Comparison of ENCODE assay signal across 8 cellular contexts in the genomic region with DNA sequence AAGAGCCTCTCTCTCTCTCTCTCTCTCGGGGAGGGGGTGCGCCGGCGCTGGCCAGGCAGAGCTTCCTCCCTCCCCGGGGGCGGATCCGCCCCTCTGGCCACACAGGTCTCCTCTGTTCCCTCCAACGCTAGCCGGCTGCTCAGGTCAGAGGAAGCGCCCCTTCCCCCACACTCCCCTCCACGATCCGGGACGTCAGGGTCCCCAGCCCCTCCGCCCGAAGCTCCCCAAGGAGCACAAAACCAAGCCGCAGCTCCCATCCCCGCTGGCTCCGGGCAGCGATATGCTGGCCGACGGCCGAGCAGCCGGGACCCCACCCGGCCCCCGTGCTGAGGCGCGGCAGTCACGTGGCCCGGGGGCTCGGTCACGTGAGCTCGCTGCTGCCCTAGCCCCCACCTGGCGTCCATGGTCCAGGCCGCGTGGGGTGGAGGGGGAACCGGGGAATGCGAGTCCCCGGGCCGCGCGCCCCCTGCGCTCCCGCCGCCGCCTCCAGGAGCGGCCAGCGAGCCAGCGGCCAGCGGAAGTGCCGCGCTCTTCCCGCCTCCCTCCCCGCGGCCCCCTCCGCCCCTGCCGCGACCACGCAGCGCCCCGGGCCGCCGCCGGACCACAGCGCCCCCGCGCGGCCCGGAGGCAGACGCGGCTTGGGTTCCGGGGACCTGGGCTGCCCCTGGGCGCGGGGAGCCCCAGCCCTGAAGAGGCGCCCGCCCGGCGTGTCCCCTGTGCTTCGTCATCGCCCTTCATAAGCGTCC. TPM values are rescaled to one million over a fixed set of nuclear protein-coding genes. Genes with fewer than 3 reads are reported as not detected.
DNase-seq lines count a peak whose midpoint lies in the region; ATAC-seq and TF ChIP-seq lines count a peak whose summit lies in the region.

Gene SLC35B2 (minus strand): TSS at position 522 of the 746 bp plus-strand sequence. CDS start 118 bp downstream, at position 404.

- H3K9ac ChIP-seq in KMS-11 (peak within 1 kb of the TSS; percentile 82), parathyroid adenoma (peak within 1 kb of the TSS; percentile 0)

- peak; percentile 37 for ATAC-seq in GM21717 (IDR thresholded peaks at IDR 0.05; ENCODE audit: unreplicated experiment)
- ATAC-seq in heart left ventricle: peak; percentile 59 to 77 (median 75)

- DNase-seq in ELR (ENCODE audit: low read depth): peak; percentile 81
- DNase-seq in SKM-1 (lab: John Stamatoyannopoulos, UW; ENCODE audit: unreplicated experiment): peak; percentile 38
- peak; percentile 58 for DNase-seq in amniotic epithelial cell (ENCODE audit: low read depth)
- peak; percentile 71 to 83 (median 75) for DNase-seq in heart left ventricle
- DNase-seq in NCI-H1048 (lab: John Stamatoyannopoulos, UW): no peak

- H3K4me3 ChIP-seq in KMS-11 (IDR thresholded peaks at IDR 0.05; ENCODE audit: insufficient read depth, low read depth, low read length): peak within 1 kb of the TSS; percentile 43
- peak within 1 kb of the TSS; percentile 60 to 99 (median 88) for H3K4me3 ChIP-seq in heart left ventricle
- peak within 1 kb of the TSS; percentile 67 for H3K4me3 ChIP-seq in parathyroid adenoma (ENCODE audit: low read depth, low read length)

- H3K4me1 ChIP-seq in KMS-11 (ENCODE audit: low read depth, poor library complexity, severe bottlenecking) (peaks cover 67% of the 10 kb centered on the region), heart left ventricle (peaks cover 3 to 50% (median 23%) of the 10 kb centered on the region in 12 donors), parathyroid adenoma (peaks cover 12% of the 10 kb centered on the region)

- H3K79me2 ChIP-seq in KMS-11 (ENCODE audit: insufficient read depth, low read depth): peaks cover 39% of the 10 kb centered on the region
- H3K79me2 ChIP-seq in parathyroid adenoma: no peaks in the 10 kb centered on the region

- H3K9me3 ChIP-seq in heart left ventricle (no peaks in the 10 kb centered on the region), parathyroid adenoma (ENCODE audit: control insufficient read depth, low read length) (no peaks in the 10 kb centered on the region)

- TF ChIP-seq CTCF in KMS-11 (conservative IDR thresholded peaks at IDR 0.05; ENCODE audit: low read depth, low read length): peak; percentile 39
- TF ChIP-seq CTCF in heart left ventricle (IDR thresholded peaks at IDR 0.05): peak; percentile 48 to 94 (median 78)
- TF ChIP-seq CTCF in parathyroid adenoma (IDR thresholded peaks at IDR 0.05): peak; percentile 49

- peaks cover 17% of the 10 kb centered on the region for H4K20me1 ChIP-seq in KMS-11 (ENCODE audit: insufficient read depth)

- peak within 1 kb of the TSS; percentile 69; the same call in 1 of the 2 replicates for H2AFZ ChIP-seq in KMS-11 (ENCODE audit: low read depth)
- H2AFZ ChIP-seq in parathyroid adenoma: peak within 1 kb of the TSS; percentile 97

- TF ChIP-seq POLR2A in heart left ventricle (IDR thresholded peaks at IDR 0.05): peak in 1 of 2 donors; percentile 80

- H3K4me2 ChIP-seq in KMS-11: peak within 1 kb of the TSS; percentile 96
- peak within 1 kb of the TSS; percentile 84 for H3K4me2 ChIP-seq in parathyroid adenoma (ENCODE audit: low read length)

- intact Hi-C loops in heart left ventricle (cut with DNase I): loop anchor here in 5 of 10 donors (5.0 to 10.0 kb wide), 3 partner anchors 85 to 162 kb away; no protein-coding TSS in a partner anchor

- no peaks in the 10 kb centered on the region for H3K27me3 ChIP-seq in KMS-11 (ENCODE audit: insufficient read depth, low read depth)
- H3K27me3 ChIP-seq in heart left ventricle: no peaks in the 10 kb centered on the region
- H3K27me3 ChIP-seq in parathyroid adenoma (ENCODE audit: control insufficient read depth, insufficient read depth, low read length): no peaks in the 10 kb centered on the region

- peaks cover 15% of the 10 kb centered on the region for H3K36me3 ChIP-seq in KMS-11 (ENCODE audit: insufficient read depth)
- H3K36me3 ChIP-seq in heart left ventricle: peaks cover 5 to 76% (median 44%) of the 10 kb centered on the region in 9 donors
- no peaks in the 10 kb centered on the region for H3K36me3 ChIP-seq in parathyroid adenoma (ENCODE audit: control insufficient read depth, insufficient read depth, low read length)

- WGBS in heart left ventricle, 4 donors: 0 to 1% (median 1%) methylated on average over 13 to 80 of the region's 80 CpGs

- H3K27ac ChIP-seq in KMS-11 (peak within 1 kb of the TSS; percentile 66), heart left ventricle (peak within 1 kb of the TSS; percentile 75 to 97 (median 94)), parathyroid adenoma (peak within 1 kb of the TSS; percentile 81)

RNA-seq across cellular contexts. Expression of gene SLC35B2, which starts in this region (rescaled TPM):
- total RNA-seq in heart left ventricle: 10 to 100 TPM; 18.1 to 35.6 (median 26.4) TPM
- polyA plus RNA-seq in heart left ventricle: 10 to 100 TPM; 10.2 to 36.7 TPM
